Comparison of ENCODE assay signal across 37 cellular contexts in the genomic region with DNA sequence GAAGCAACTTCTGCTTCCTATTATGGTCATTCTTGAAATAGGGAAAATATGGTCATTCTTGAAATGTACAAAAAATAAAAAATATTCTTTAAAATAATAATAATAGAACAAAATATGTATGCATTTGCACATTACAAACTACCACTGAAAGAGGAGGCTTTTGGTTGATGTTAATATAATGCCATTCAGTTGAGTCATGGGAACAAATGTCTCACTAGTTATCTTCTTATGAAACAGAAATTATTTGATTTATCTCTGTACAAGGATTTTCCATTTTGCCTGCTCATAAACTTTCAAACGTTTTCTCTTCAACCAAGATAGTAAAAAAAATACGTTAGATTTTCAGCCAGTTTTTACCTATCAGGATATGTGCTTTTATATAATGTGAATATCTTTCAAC.
"Had no signal": no experiment of that assay in that cellular context is flagged by ENCODE, and none has a peak within 500 bp of the region (broad histone marks: within the 10 kb centered on the region; RNA-seq: fewer than 3 reads in every experiment).

No MANE protein-coding gene starts in this region.

- ATAC-seq: activated CD8-positive, alpha-beta T cell treated with anti-CD3 and anti-CD28 coated beads for 36 hours; activated naive CD4-positive, alpha-beta T cell treated with anti-CD3 and anti-CD28 coated beads, Interleukin-2, amount 50 U/mL, for 72 hours; activated T-cell treated with anti-CD3 and anti-CD28 coated beads, Interleukin-2, amount 50 U/mL, for 4 hours; activated T-cell treated with anti-CD3 and anti-CD28 coated beads, Interleukin-2, amount 50 U/mL, for 72 hours; activated T-helper 17 cell treated with anti-CD3 and anti-CD28 coated beads, Interleukin-2, amount 50 U/mL, for 72 hours had no signal

- H3K9me3 ChIP-seq: adrenal gland, ascending aorta had no signal

- H3K4me3 ChIP-seq: adrenal gland, ascending aorta, cardiac muscle cell had no signal

- H3K4me1 Mint-ChIP-seq: activated B cell treated with CpG ODN at 0.5 μM for 24 hours; activated CD4-positive, alpha-beta T cell treated with anti-CD3 and anti-CD28 coated beads, Interleukin-2, amount 10 ng/mL, durations not matched to agents 24 days and 14 days; activated naive CD8-positive, alpha-beta T cell treated with anti-CD3 and anti-CD28 coated beads for 36 hours; activated T-helper 17 cell treated with anti-CD3 and anti-CD28 coated beads, Interleukin-2, amount 50 U/mL, for 72 hours; brain; central memory CD8-positive, alpha-beta T cell had no signal

- H3K4me1 ChIP-seq: adrenal gland, ascending aorta had no signal

- H3K27me3 ChIP-seq: adrenal gland, ascending aorta, cardiac muscle cell had no signal

- H3K27me3 Mint-ChIP-seq: activated B cell treated with CpG ODN at 0.5 μM for 24 hours; activated CD4-positive, alpha-beta memory T cell treated with anti-CD3 and anti-CD28 coated beads for 36 hours; activated CD4-positive, alpha-beta T cell treated with anti-CD3 and anti-CD28 coated beads, Interleukin-2, amount 10 ng/mL, durations not matched to agents 24 days and 14 days; activated CD8-positive, alpha-beta T cell treated with anti-CD3 and anti-CD28 coated beads for 36 hours; activated naive CD8-positive, alpha-beta T cell treated with anti-CD3 and anti-CD28 coated beads for 36 hours; activated T-helper 17 cell treated with anti-CD3 and anti-CD28 coated beads, Interleukin-2, amount 50 U/mL, for 72 hours; brain; central memory CD8-positive, alpha-beta T cell had no signal

- DNase-seq: activated B cell treated with CpG ODN at 0.5 μM for 24 hours; activated CD4-positive, alpha-beta memory T cell treated with anti-CD3 and anti-CD28 coated beads for 36 hours; activated CD4-positive, alpha-beta T cell treated with anti-CD3 and anti-CD28 coated beads for 4 hours; activated CD4-positive, alpha-beta T cell treated with anti-CD3 and anti-CD28 coated beads, Interleukin-2, amount 10 ng/mL, durations not matched to agents 24 days and 14 days; activated CD4-positive, alpha-beta T cell treated with anti-CD3 and anti-CD28 coated beads, Interleukin-2, amount 50 U/mL, for 1 hour; activated CD4-positive, alpha-beta T cell treated with anti-CD3 and anti-CD28 coated beads, Interleukin-2, amount 50 U/mL, for 4 hours; activated CD4-positive, CD25-positive, alpha-beta regulatory T cell treated with anti-CD3 and anti-CD28 coated beads, Interleukin-2, amount 50 U/mL, for 72 hours; activated CD8-positive, alpha-beta memory T cell treated with anti-CD3 and anti-CD28 coated beads, Interleukin-2, amount 50 U/mL, for 4 hours; activated CD8-positive, alpha-beta T cell treated with anti-CD3 and anti-CD28 coated beads for 36 hours; activated effector memory CD4-positive, alpha-beta T cell treated with anti-CD3 and anti-CD28 coated beads, Interleukin-2, amount 50 U/mL, for 16 hours; activated gamma-delta T cell treated with Interleukin-2 at 50 U/mL for 16 hours; activated naive CD4-positive, alpha-beta T cell; activated naive CD4-positive, alpha-beta T cell treated with anti-CD3 and anti-CD28 coated beads for 36 hours; activated naive CD4-positive, alpha-beta T cell treated with anti-CD3 and anti-CD28 coated beads, Interleukin-2, amount 50 U/mL, for 16 hours; activated naive CD8-positive, alpha-beta T cell treated with anti-CD3 and anti-CD28 coated beads for 36 hours; activated T-cell treated with anti-CD3 and anti-CD28 coated beads for 4 hours; activated T-cell treated with anti-CD3 and anti-CD28 coated beads, Interleukin-2, amount 50 U/mL, for 1 hour; activated T-cell treated with anti-CD3 and anti-CD28 coated beads, Interleukin-2, amount 50 U/mL, for 4 hours; activated T-cell treated with anti-CD3 and anti-CD28 coated beads, Interleukin-2, amount 50 U/mL, for 72 hours; adrenal gland; amygdala; anterior cingulate cortex; caudate nucleus; cerebellar nuclear complex; T-helper 1 cell; T-helper 2 cell; T-helper 9 cell had no signal

- H3K36me3 Mint-ChIP-seq: activated CD4-positive, alpha-beta memory T cell treated with anti-CD3 and anti-CD28 coated beads for 36 hours; activated naive CD4-positive, alpha-beta T cell treated with anti-CD3 and anti-CD28 coated beads, Interleukin-2, amount 50 U/mL, for 72 hours; activated naive CD8-positive, alpha-beta T cell treated with anti-CD3 and anti-CD28 coated beads for 36 hours; brain had no signal

- H3K4me3 Mint-ChIP-seq: activated B cell treated with CpG ODN at 0.5 μM for 24 hours; activated CD4-positive, alpha-beta memory T cell treated with anti-CD3 and anti-CD28 coated beads for 36 hours; activated CD4-positive, alpha-beta T cell treated with anti-CD3 and anti-CD28 coated beads, Interleukin-2, amount 10 ng/mL, durations not matched to agents 24 days and 14 days; activated CD8-positive, alpha-beta T cell treated with anti-CD3 and anti-CD28 coated beads for 36 hours; activated naive CD4-positive, alpha-beta T cell treated with anti-CD3 and anti-CD28 coated beads for 36 hours; activated naive CD8-positive, alpha-beta T cell treated with anti-CD3 and anti-CD28 coated beads for 36 hours; activated T-cell treated with anti-CD3 and anti-CD28 coated beads, Interleukin-2, amount 50 U/mL, for 4 hours; activated T-cell treated with anti-CD3 and anti-CD28 coated beads, Interleukin-2, amount 50 U/mL, for 72 hours; activated T-helper 1 cell treated with anti-CD3 and anti-CD28 coated beads, Interleukin-12 subunit alpha, Interleukin-12 subunit beta, Interleukin-2, Interleukin-4 antibody, amounts not matched to agents 30 ng/mL and 10 ng/mL and 1 ng/mL, durations not matched to agents 14 hours and 24 hours and 36 hours; activated T-helper 17 cell treated with anti-CD3 and anti-CD28 coated beads, Interleukin-2, amount 50 U/mL, for 72 hours; brain; central memory CD8-positive, alpha-beta T cell; T-helper 1 cell treated with Interleukin-12 subunit alpha and Interleukin-12 subunit beta and Interleukin-4 antibody, amounts not matched to agents 30 μg/mL and 1 μg/mL, for 36 hours; T-helper 2 cell treated with Interferon-gamma antibody and Interleukin-4, amounts not matched to agents 5 μg/mL and 100 μg/mL, for 36 hours had no signal

- H3K27ac ChIP-seq: adrenal gland, ascending aorta, cardiac muscle cell, VCaP had no signal

- H3K36me3 ChIP-seq: adrenal gland, ascending aorta, cardiac muscle cell had no signal

- H3K9me3 Mint-ChIP-seq: activated CD4-positive, alpha-beta T cell treated with anti-CD3 and anti-CD28 coated beads, Interleukin-2, amount 10 ng/mL, durations not matched to agents 24 days and 14 days; brain had no signal

- H3K27ac Mint-ChIP-seq: activated B cell treated with CpG ODN at 0.5 μM for 24 hours; activated CD4-positive, alpha-beta memory T cell treated with anti-CD3 and anti-CD28 coated beads for 36 hours; activated CD4-positive, alpha-beta T cell treated with anti-CD3 and anti-CD28 coated beads, Interleukin-2, amount 10 ng/mL, durations not matched to agents 24 days and 14 days; activated CD8-positive, alpha-beta T cell treated with anti-CD3 and anti-CD28 coated beads for 36 hours; activated naive CD4-positive, alpha-beta T cell treated with anti-CD3 and anti-CD28 coated beads for 36 hours; activated naive CD4-positive, alpha-beta T cell treated with anti-CD3 and anti-CD28 coated beads, Interleukin-2, amount 50 U/mL, for 72 hours; activated naive CD8-positive, alpha-beta T cell treated with anti-CD3 and anti-CD28 coated beads for 36 hours; activated T-cell treated with anti-CD3 and anti-CD28 coated beads, Interleukin-2, amount 50 U/mL, for 72 hours; activated T-helper 1 cell treated with anti-CD3 and anti-CD28 coated beads, Interleukin-12 subunit alpha, Interleukin-12 subunit beta, Interleukin-2, Interleukin-4 antibody, amounts not matched to agents 30 ng/mL and 10 ng/mL and 1 ng/mL, durations not matched to agents 14 hours and 24 hours and 36 hours; activated T-helper 17 cell treated with anti-CD3 and anti-CD28 coated beads, Interleukin-2, amount 50 U/mL, for 72 hours; brain; T-helper 1 cell treated with Interleukin-12 subunit alpha and Interleukin-12 subunit beta and Interleukin-4 antibody, amounts not matched to agents 30 μg/mL and 1 μg/mL, for 36 hours; T-helper 2 cell treated with Interferon-gamma antibody and Interleukin-4, amounts not matched to agents 5 μg/mL and 100 μg/mL, for 36 hours had no signal
